8 cellular contexts compared by ENCODE assay signal in genomic region chr1:2232916-2233438, GRCh38. TPM values are rescaled to one million over a fixed set of nuclear protein-coding genes. Genes with fewer than 3 reads are reported as not detected.
DNase-seq lines count a peak whose midpoint lies in the region; ATAC-seq and TF ChIP-seq lines count a peak whose summit lies in the region.

No MANE protein-coding gene starts in this region.

- no peak for TF ChIP-seq RAD21 in neural cell (conservative IDR thresholded peaks at IDR 0.05)

- peaks cover 85% of the 10 kb centered on the region for H3K79me2 ChIP-seq in neural cell (replicated peaks; ENCODE audit: insufficient read depth, low read length)

- H3K4me2 ChIP-seq in neural cell (ENCODE audit: low read length): peak overlapping the region; percentile 81

- H3K4me1 Mint-ChIP-seq in T-cell (peaks cover 61 to 78% (median 64%) of the 10 kb centered on the region in 3 donors), endodermal cell (peaks cover 48% of the 10 kb centered on the region)

- CTCF ChIA-PET in BJ (lab: Yijun Ruan, JAX) (interaction anchor here (2.1 to 6.3 kb wide), 3 partner anchors 38 to 149 kb away, joined by 6 to 47 read pairs (median 14); partner anchors contain the start of gene FAAP20), T-cell (lab: Charles Lee) (interaction anchor here in 1 of 2 donors (0.5 to 1.7 kb wide), 2 partner anchors 38 to 603 kb away, joined by 3 to 6 read pairs; partner anchors contain the start of gene FAAP20)

- no peak for TF ChIP-seq EP300 in neural cell (conservative IDR thresholded peaks at IDR 0.05; ENCODE audit: poor library complexity, severe bottlenecking)

- H3K36me3 ChIP-seq in BJ (ENCODE audit: control insufficient read depth, insufficient read depth, low read length): peaks cover 8% of the 10 kb centered on the region
- peaks cover 6% of the 10 kb centered on the region for H3K36me3 ChIP-seq in endodermal cell (ENCODE audit: control insufficient read depth, insufficient read depth, low read length)
- H3K36me3 ChIP-seq in neural cell (ENCODE audit: insufficient read depth, low read length): no peaks in the 10 kb centered on the region

- peaks cover 69% of the 10 kb centered on the region for H4K20me1 ChIP-seq in neural cell (ENCODE audit: insufficient read depth)

- H3K9me3 Mint-ChIP-seq in T-cell: no peaks in the 10 kb centered on the region
- H3K9me3 Mint-ChIP-seq in endodermal cell: no peaks in the 10 kb centered on the region

- H3K4me1 ChIP-seq in endodermal cell (ENCODE audit: control insufficient read depth, insufficient read depth, low read length): peaks cover 11% of the 10 kb centered on the region

- ATAC-seq in T-cell (replicated peaks in 1 of 4) (no peak), GM19035 (IDR thresholded peaks at IDR 0.05; ENCODE audit: unreplicated experiment) (no peak)

- no peak overlapping the region for H2AFZ ChIP-seq in neural cell (ENCODE audit: low read depth, low read length)

- H3K27ac ChIP-seq in endodermal cell (ENCODE audit: low read depth, low read length): no peak overlapping the region
- H3K27ac ChIP-seq in neural cell (ENCODE audit: low read length): no peak overlapping the region

- H3K27ac Mint-ChIP-seq in T-cell (peak overlapping the region; percentile 98 to 99), endodermal cell (peak overlapping the region; percentile 52)

- no peaks in the 10 kb centered on the region for H3K9me2 ChIP-seq in neural cell (ENCODE audit: insufficient read depth, low read length)

- peak overlapping the region; percentile 80 for H3K4me3 ChIP-seq in BJ (ENCODE audit: low read depth, low read length)
- H3K4me3 ChIP-seq in endodermal cell (ENCODE audit: low read length): no peak overlapping the region
- H3K4me3 ChIP-seq in neural cell (ENCODE audit: low read length): peak overlapping the region; percentile 98

- H3K36me3 Mint-ChIP-seq in T-cell: peaks cover 8% of the 10 kb centered on the region
- H3K36me3 Mint-ChIP-seq in endodermal cell (ENCODE audit: low read depth): peaks cover 8% of the 10 kb centered on the region

- H3K9ac ChIP-seq in endodermal cell (ENCODE audit: extremely low read depth, low read length, poor library complexity, severe bottlenecking): no peak overlapping the region
- peak overlapping the region; percentile 26 for H3K9ac ChIP-seq in neural cell (ENCODE audit: low read length)

- TF ChIP-seq CTCF in BJ (IDR thresholded peaks at IDR 0.05; ENCODE audit: insufficient read depth, low read depth, low read length) (no peak), endodermal cell (conservative IDR thresholded peaks at IDR 0.05) (no peak), neural cell (IDR thresholded peaks at IDR 0.05; ENCODE audit: poor library complexity, severe bottlenecking) (no peak)

- WGBS in endodermal cell (ENCODE audit: insufficient coverage in 1 of 2, insufficient read length in 1 of 2), 2 experiments: 92 to 94% methylated on average over 8 to 23 of the region's 23 CpGs

- H3K27me3 Mint-ChIP-seq in T-cell (no peaks in the 10 kb centered on the region), endodermal cell (ENCODE audit: insufficient read depth) (no peaks in the 10 kb centered on the region)

- no peaks in the 10 kb centered on the region for H3F3A ChIP-seq in neural cell (ENCODE audit: insufficient read depth, low read length, poor library complexity, severe bottlenecking)

- DNase-seq in BJ (ENCODE audit: low read depth) (no peak), T-cell (peak in 1 of 34 experiments; percentile 28), endodermal cell (no peak), NCI-H2196 treated with DMSO at 0.1 percent for 48 hours (lab: John Stamatoyannopoulos, UW; ENCODE audit: unreplicated experiment) (no peak), EL (no peak)
- DNase-seq in activated CD4-positive, alpha-beta T cell treated with anti-CD3 and anti-CD28 coated beads for 1 hour: no peak

- POLR2A ChIA-PET in BJ (lab: Charles Lee) (no interaction called here), T-cell (lab: Charles Lee) (interaction anchor here in 1 of 2 donors (0.6 to 2.0 kb wide), 3 partner anchors 19 to 68 kb away, joined by 3 to 7 read pairs (median 6); no protein-coding TSS in a partner anchor)

- H3K9me3 ChIP-seq in endodermal cell (ENCODE audit: control insufficient read depth, low read length): no peaks in the 10 kb centered on the region
- H3K9me3 ChIP-seq in neural cell (ENCODE audit: low read length): no peaks in the 10 kb centered on the region

- H3K4me3 Mint-ChIP-seq in T-cell (peak overlapping the region; percentile 88 to 96 (median 96)), endodermal cell (no peak overlapping the region)

- H3K27me3 ChIP-seq in BJ (ENCODE audit: control insufficient read depth, insufficient read depth, low read length) (no peaks in the 10 kb centered on the region), endodermal cell (ENCODE audit: control insufficient read depth, insufficient read depth, low read length, poor library complexity, severe bottlenecking) (no peaks in the 10 kb centered on the region), neural cell (ENCODE audit: insufficient read depth, low read depth, low read length) (no peaks in the 10 kb centered on the region)

TF ChIP-seq in neural cell, 6 proteins besides CTCF, POLR2A, EP300 and RAD21:
- no peak for TF ChIP-seq TAF1 (IDR thresholded peaks at IDR 0.05; ENCODE audit: low read depth)
- TF ChIP-seq MXI1 (conservative IDR thresholded peaks at IDR 0.05; ENCODE audit: poor library complexity, severe bottlenecking): no peak
- TF ChIP-seq POLR2AphosphoS5 (IDR thresholded peaks at IDR 0.05): no peak
- no peak for TF ChIP-seq EZH2 (IDR thresholded peaks at IDR 0.05; ENCODE audit: borderline replicate concordance, insufficient read depth, low read length, poor library complexity, severe bottlenecking)
- no peak for TF ChIP-seq SMC3 (conservative IDR thresholded peaks at IDR 0.05; ENCODE audit: poor library complexity)
- TF ChIP-seq REST (IDR thresholded peaks at IDR 0.05; ENCODE audit: borderline replicate concordance): no peak

RNA-seq across cellular contexts. Expression of gene SKI, which starts 4.9 kb away (rescaled TPM):
- 5.1 and 6.3 TPM in 2 replicates for polyA plus RNA-seq in BJ (2011; rRNA removed)
- 6.2 and 10.7 TPM in 2 replicates for polyA minus RNA-seq in BJ (2011; rRNA and poly(A)+ RNA removed)
- 100 to 1,000 TPM; 137 to 299 (median 157) TPM for total RNA-seq in T-cell
- total RNA-seq in endodermal cell: 10 to 100 TPM; 65.4 to 79.2 TPM
- 39.9 TPM for polyA plus RNA-seq in endodermal cell (2013, experiment 1 of 2)
- polyA plus RNA-seq in endodermal cell (2013, experiment 2 of 2): 37.7 TPM
- 4.1 and 4.9 TPM in 2 replicates for polyA plus RNA-seq in neural cell
- polyA minus RNA-seq in neural cell: 23.9 and 25.1 TPM in 2 replicates

RNA-seq across cellular contexts. Expression of gene FAAP20, which starts 38.4 kb away (rescaled TPM):
- polyA plus RNA-seq in BJ (2011; rRNA removed) (11.9 and 18.7 TPM in 2 replicates), neural cell (45.3 and 53.0 TPM in 2 replicates)
- polyA minus RNA-seq in BJ (2011; rRNA and poly(A)+ RNA removed): 4.3 and 4.8 TPM in 2 replicates
- total RNA-seq in T-cell (10 to 100 TPM; 52.9 to 74.8 (median 68.2) TPM), endodermal cell (100 to 1,000 TPM; 126 to 154 TPM)
- polyA plus RNA-seq in endodermal cell (2013, experiment 1 of 2): 91.8 TPM
- 88.9 TPM for polyA plus RNA-seq in endodermal cell (2013, experiment 2 of 2)
- polyA minus RNA-seq in neural cell: 25.4 and 35.3 TPM in 2 replicates
